In genomic region chr2:108910541-108911396, GRCh38 we compare ENCODE assay signal across 22 cellular contexts.
A peak's percentile ranks its signal among the peaks of the same experiment; 100 is the strongest.
DNase-seq lines count a peak whose midpoint lies in the region; ATAC-seq and TF ChIP-seq lines count a peak whose summit lies in the region.
"Had no signal": no experiment of that assay in that cellular context is flagged by ENCODE, and none has a peak within 500 bp of the region (broad histone marks: within the 10 kb centered on the region; RNA-seq: fewer than 3 reads in every experiment).

No MANE protein-coding gene starts in this region.

- POLR2A ChIA-PET in activated CD4-positive, alpha-beta memory T cell treated with anti-CD3 and anti-CD28 coated beads, Interleukin-2, amount 10 ng/mL, durations not matched to agents 7 days and 5 days (lab: Charles Lee) = no interaction called here
- POLR2A ChIA-PET in activated CD4-positive, alpha-beta memory T cell treated with anti-CD3 and anti-CD28 coated beads for 36 hours (lab: Charles Lee) = no interaction called here
- POLR2A ChIA-PET in IMR-90 (lab: Charles Lee; ENCODE audit: unreplicated experiment) = no interaction called here

- no peak for ATAC-seq in IMR-90 (ENCODE audit: low read depth)
- ATAC-seq in gastroesophageal sphincter = no peak
- ATAC-seq: activated naive CD8-positive, alpha-beta T cell treated with anti-CD3 and anti-CD28 coated beads, Interleukin-2, amount 50 U/mL, for 24 hours; CD8-positive, alpha-beta T cell had no signal

- H3K9me3 ChIP-seq in IMR-90 (ENCODE audit: control insufficient read depth, insufficient read depth, low read length) (no peaks in the 10 kb centered on the region), right atrium auricular region (no peaks in the 10 kb centered on the region), stomach (no peaks in the 10 kb centered on the region), gastroesophageal sphincter (no peaks in the 10 kb centered on the region)
- H3K9me3 ChIP-seq: upper lobe of left lung had no signal

- no peak overlapping the region for H2AK5ac ChIP-seq in IMR-90 (ENCODE audit: low read depth, low read length)

- no peak overlapping the region for H2BK20ac ChIP-seq in IMR-90 (ENCODE audit: low read depth, low read length)

- no peak overlapping the region for H3K27ac ChIP-seq in IMR-90 (ENCODE audit: insufficient read depth, low read length)
- no peak overlapping the region for H3K27ac ChIP-seq in right atrium auricular region
- no peak overlapping the region for H3K27ac ChIP-seq in stomach
- H3K27ac ChIP-seq in gastroesophageal sphincter = no peak overlapping the region
- H3K27ac ChIP-seq: hepatocyte, upper lobe of left lung had no signal

- no peak overlapping the region for H3K4me2 ChIP-seq in IMR-90 (ENCODE audit: low read depth, low read length)
- H3K4me2 ChIP-seq: hepatocyte had no signal

- no peaks in the 10 kb centered on the region for H3K4me1 Mint-ChIP-seq in activated CD4-positive, alpha-beta memory T cell treated with anti-CD3 and anti-CD28 coated beads, Interleukin-2, amount 10 ng/mL, durations not matched to agents 7 days and 5 days
- no peaks in the 10 kb centered on the region for H3K4me1 Mint-ChIP-seq in activated CD4-positive, alpha-beta memory T cell treated with anti-CD3 and anti-CD28 coated beads for 36 hours (ENCODE audit: low read depth)
- H3K4me1 Mint-ChIP-seq: activated naive CD8-positive, alpha-beta T cell treated with anti-CD3 and anti-CD28 coated beads, Interleukin-2, amount 50 U/mL, for 24 hours had no signal

- TF ChIP-seq EP300 in stomach (IDR thresholded peaks at IDR 0.05) = no peak
- no peak for TF ChIP-seq EP300 in gastroesophageal sphincter (IDR thresholded peaks at IDR 0.05)

- no peak overlapping the region for H3K23ac ChIP-seq in IMR-90 (ENCODE audit: low read depth, low read length)

- no peaks in the 10 kb centered on the region for H3K9me3 Mint-ChIP-seq in activated CD4-positive, alpha-beta memory T cell treated with anti-CD3 and anti-CD28 coated beads, Interleukin-2, amount 10 ng/mL, durations not matched to agents 7 days and 5 days
- H3K9me3 Mint-ChIP-seq in activated CD4-positive, alpha-beta memory T cell treated with anti-CD3 and anti-CD28 coated beads for 36 hours = no peaks in the 10 kb centered on the region
- H3K9me3 Mint-ChIP-seq: activated CD4-positive, alpha-beta T cell treated with anti-CD3 and anti-CD28 coated beads, Interleukin-2, amount 10 ng/mL, durations not matched to agents 24 days and 14 days; activated naive CD8-positive, alpha-beta T cell treated with anti-CD3 and anti-CD28 coated beads, Interleukin-2, amount 50 U/mL, for 24 hours; CD8-positive, alpha-beta T cell; HFFc6 had no signal

- no peak overlapping the region for H2BK120ac ChIP-seq in IMR-90 (ENCODE audit: low read depth, low read length)

- H3K4me3 Mint-ChIP-seq in activated CD4-positive, alpha-beta memory T cell treated with anti-CD3 and anti-CD28 coated beads, Interleukin-2, amount 10 ng/mL, durations not matched to agents 7 days and 5 days = no peak overlapping the region
- H3K4me3 Mint-ChIP-seq in activated CD4-positive, alpha-beta memory T cell treated with anti-CD3 and anti-CD28 coated beads for 36 hours = no peak overlapping the region
- H3K4me3 Mint-ChIP-seq: activated CD4-positive, alpha-beta T cell treated with anti-CD3 and anti-CD28 coated beads, Interleukin-2, amount 10 ng/mL, durations not matched to agents 24 days and 14 days; activated naive CD8-positive, alpha-beta T cell treated with anti-CD3 and anti-CD28 coated beads, Interleukin-2, amount 50 U/mL, for 24 hours; CD8-positive, alpha-beta T cell; HFFc6 had no signal

- no peak overlapping the region for H2BK5ac ChIP-seq in IMR-90 (ENCODE audit: low read depth, low read length, poor library complexity, severe bottlenecking)

- no peak overlapping the region for H4K5ac ChIP-seq in IMR-90 (ENCODE audit: low read depth, low read length)

- CTCF ChIA-PET in activated CD4-positive, alpha-beta memory T cell treated with anti-CD3 and anti-CD28 coated beads, Interleukin-2, amount 10 ng/mL, durations not matched to agents 7 days and 5 days (lab: Charles Lee) = no interaction called here
- CTCF ChIA-PET in activated CD4-positive, alpha-beta memory T cell treated with anti-CD3 and anti-CD28 coated beads for 36 hours (lab: Charles Lee) = no interaction called here
- CTCF ChIA-PET in IMR-90 (lab: Yijun Ruan, JAX) = no interaction called here

- no peak overlapping the region for H3K14ac ChIP-seq in IMR-90 (replicated peaks; ENCODE audit: low read depth, low read length)

- no peak overlapping the region for H3K27ac Mint-ChIP-seq in activated CD4-positive, alpha-beta memory T cell treated with anti-CD3 and anti-CD28 coated beads, Interleukin-2, amount 10 ng/mL, durations not matched to agents 7 days and 5 days
- H3K27ac Mint-ChIP-seq in activated CD4-positive, alpha-beta memory T cell treated with anti-CD3 and anti-CD28 coated beads for 36 hours = no peak overlapping the region
- H3K27ac Mint-ChIP-seq: activated CD4-positive, alpha-beta T cell treated with anti-CD3 and anti-CD28 coated beads, Interleukin-2, amount 10 ng/mL, durations not matched to agents 24 days and 14 days; activated naive CD8-positive, alpha-beta T cell treated with anti-CD3 and anti-CD28 coated beads, Interleukin-2, amount 50 U/mL, for 24 hours; CD8-positive, alpha-beta T cell; HFFc6; progenitor cell of endocrine pancreas had no signal

- no peak overlapping the region for H2BK15ac ChIP-seq in IMR-90 (ENCODE audit: low read depth, low read length)

- no peak for TF ChIP-seq CTCF in IMR-90 (conservative IDR thresholded peaks at IDR 0.05; ENCODE audit: low read depth, low read length)
- TF ChIP-seq CTCF in right atrium auricular region (IDR thresholded peaks at IDR 0.05) = no peak
- no peak for TF ChIP-seq CTCF in stomach (IDR thresholded peaks at IDR 0.05)
- TF ChIP-seq CTCF in gastroesophageal sphincter (IDR thresholded peaks at IDR 0.05) = no peak

- WGBS in IMR-90 (ENCODE audit: extremely low coverage in 2 of 2, insufficient read length in 1 of 2), 2 experiments = 47% methylated on average over 3 of the region's 20 CpGs; no CpG with 5 or more reads in 1 of the 2 experiments
- WGBS in stomach, 5 donors = 83 to 90% (median 87%) methylated on average over 19 to 20 of the region's 20 CpGs
- WGBS in gastroesophageal sphincter (ENCODE audit: low coverage in 1 of 2), 2 donors = 69 to 100% methylated on average over 3 to 4 of the region's 20 CpGs

- H3K27me3 ChIP-seq in IMR-90 (ENCODE audit: control insufficient read depth, insufficient read depth, low read length) = peaks cover 44% of the 10 kb centered on the region
- no peaks in the 10 kb centered on the region for H3K27me3 ChIP-seq in right atrium auricular region
- no peaks in the 10 kb centered on the region for H3K27me3 ChIP-seq in stomach
- H3K27me3 ChIP-seq in gastroesophageal sphincter = no peaks in the 10 kb centered on the region
- H3K27me3 ChIP-seq: hepatocyte, upper lobe of left lung had no signal

- H3K36me3 ChIP-seq in IMR-90 (ENCODE audit: control insufficient read depth, insufficient read depth, low read length) = no peaks in the 10 kb centered on the region
- H3K36me3 ChIP-seq in right atrium auricular region = no peaks in the 10 kb centered on the region
- no peaks in the 10 kb centered on the region for H3K36me3 ChIP-seq in stomach
- no peaks in the 10 kb centered on the region for H3K36me3 ChIP-seq in gastroesophageal sphincter
- H3K36me3 ChIP-seq: upper lobe of left lung had no signal

- in situ Hi-C loops in IMR-90 (cut with MboI; ENCODE audit: low sequenced_read_pairs) = no loop called here

- intact Hi-C loops in activated CD4-positive, alpha-beta memory T cell treated with anti-CD3 and anti-CD28 coated beads for 36 hours (cut with micrococcal nuclease) = no loop called here
- intact Hi-C loops in IMR-90 (cut with micrococcal nuclease) (no loop called here), stomach (cut with DNase I; ENCODE audit: low total_unique reads) (no loop called here)

- H3K36me3 Mint-ChIP-seq in activated CD4-positive, alpha-beta memory T cell treated with anti-CD3 and anti-CD28 coated beads, Interleukin-2, amount 10 ng/mL, durations not matched to agents 7 days and 5 days (ENCODE audit: low read depth) = no peaks in the 10 kb centered on the region
- no peaks in the 10 kb centered on the region for H3K36me3 Mint-ChIP-seq in activated CD4-positive, alpha-beta memory T cell treated with anti-CD3 and anti-CD28 coated beads for 36 hours

- DNase-seq in activated CD4-positive, alpha-beta memory T cell treated with anti-CD3 and anti-CD28 coated beads, Interleukin-2, amount 10 ng/mL, durations not matched to agents 7 days and 5 days = peak; percentile 5
- no peak for DNase-seq in activated CD4-positive, alpha-beta memory T cell treated with anti-CD3 and anti-CD28 coated beads for 36 hours
- no peak for DNase-seq in IMR-90
- peak; percentile 48 for DNase-seq in right atrium auricular region (ENCODE audit: low spot score)
- peak; percentile 21 for DNase-seq in stomach
- DNase-seq in NCI-H748 (lab: John Stamatoyannopoulos, UW; ENCODE audit: unreplicated experiment) = no peak
- no peak for DNase-seq in T-helper 9 cell
- DNase-seq: activated CD4-positive, alpha-beta T cell treated with anti-CD3 and anti-CD28 coated beads, Interleukin-2, amount 10 ng/mL, durations not matched to agents 24 days and 14 days; activated gamma-delta T cell treated with Interleukin-2 at 50 U/mL for 16 hours; activated naive CD8-positive, alpha-beta T cell treated with anti-CD3 and anti-CD28 coated beads, Interleukin-2, amount 50 U/mL, for 24 hours; GDM1; HFFc6; MM.1S; NCI-H1417; NCI-H446; OCI-M1; SIG-M5; upper lobe of left lung had no signal

- no peak overlapping the region for H3K9ac ChIP-seq in IMR-90 (ENCODE audit: low read depth, low read length)

- no peak overlapping the region for H4K91ac ChIP-seq in IMR-90 (ENCODE audit: insufficient read depth, low read depth, low read length)

- no peak overlapping the region for H2AK9ac ChIP-seq in IMR-90 (replicated peaks; ENCODE audit: low read depth, low read length, poor library complexity)

- H3K79me1 ChIP-seq in IMR-90 (ENCODE audit: low read depth in 1 of 2, low read length in 2 of 2) = no peaks in the 10 kb centered on the region

- H3K4ac ChIP-seq in IMR-90 (ENCODE audit: low read depth, low read length) = no peak overlapping the region

- peak overlapping the region; percentile 10 for H2AFZ ChIP-seq in IMR-90 (replicated peaks; ENCODE audit: low read length, poor library complexity)
- H2AFZ ChIP-seq: hepatocyte had no signal

- no peaks in the 10 kb centered on the region for H4K20me1 ChIP-seq in IMR-90 (ENCODE audit: insufficient read depth, low read length)

- H3K18ac ChIP-seq in IMR-90 (ENCODE audit: low read depth, low read length) = no peak overlapping the region

- dilution Hi-C loops in IMR-90 (cut with HindIII; ENCODE audit: low sequenced_read_pairs, unreplicated experiment) = no loop called here

- H3K4me1 ChIP-seq in IMR-90 (ENCODE audit: control insufficient read depth, insufficient read depth, low read length) (no peaks in the 10 kb centered on the region), right atrium auricular region (no peaks in the 10 kb centered on the region), stomach (peaks cover 0 to 2% (median 0%) of the 10 kb centered on the region in 4 donors), gastroesophageal sphincter (peaks cover 0 to 3% (median 0%) of the 10 kb centered on the region in 3 donors)
- H3K4me1 ChIP-seq: upper lobe of left lung had no signal

- no peak for TF ChIP-seq RAD21 in IMR-90 (IDR thresholded peaks at IDR 0.05; ENCODE audit: low read length)

- no peaks in the 10 kb centered on the region for H3K9me1 ChIP-seq in IMR-90 (ENCODE audit: insufficient read depth, low read length)

- H3K27me3 Mint-ChIP-seq in activated CD4-positive, alpha-beta memory T cell treated with anti-CD3 and anti-CD28 coated beads, Interleukin-2, amount 10 ng/mL, durations not matched to agents 7 days and 5 days = no peaks in the 10 kb centered on the region
- no peaks in the 10 kb centered on the region for H3K27me3 Mint-ChIP-seq in activated CD4-positive, alpha-beta memory T cell treated with anti-CD3 and anti-CD28 coated beads for 36 hours
- H3K27me3 Mint-ChIP-seq: activated CD4-positive, alpha-beta T cell treated with anti-CD3 and anti-CD28 coated beads, Interleukin-2, amount 10 ng/mL, durations not matched to agents 24 days and 14 days; activated naive CD8-positive, alpha-beta T cell treated with anti-CD3 and anti-CD28 coated beads, Interleukin-2, amount 50 U/mL, for 24 hours; progenitor cell of endocrine pancreas had no signal

- H4K8ac ChIP-seq in IMR-90 (ENCODE audit: low read depth in 2 of 2, low read length in 2 of 2) = no peak overlapping the region

- TF ChIP-seq POLR2A in IMR-90 (IDR thresholded peaks at IDR 0.05; ENCODE audit: low read depth, low read length) (no peak), stomach (IDR thresholded peaks at IDR 0.05) (no peak), gastroesophageal sphincter (IDR thresholded peaks at IDR 0.05) (no peak)

- no peak overlapping the region for H3K56ac ChIP-seq in IMR-90 (ENCODE audit: extremely low read depth, insufficient read depth, low read length)

- no peak overlapping the region for H3K4me3 ChIP-seq in IMR-90 (ENCODE audit: insufficient read depth, low read depth, low read length)
- no peak overlapping the region for H3K4me3 ChIP-seq in right atrium auricular region
- H3K4me3 ChIP-seq in stomach = no peak overlapping the region
- no peak overlapping the region for H3K4me3 ChIP-seq in gastroesophageal sphincter
- H3K4me3 ChIP-seq: hepatocyte, upper lobe of left lung had no signal

- no TSS peak for BruUV-seq in IMR-90 (replicated peaks; lab: Mats Ljungman, UMichigan)

Comparison
In these comparisons a context has a peak if more than half of its experiments do, and no peak if none do; other contexts are left out.
1. DNase-seq: peak in activated CD4-positive, alpha-beta memory T cell treated with anti-CD3 and anti-CD28 coated beads, Interleukin-2, amount 10 ng/mL, durations not matched to agents 7 days and 5 days (single experiment), right atrium auricular region (single experiment) and stomach (single experiment); none in activated CD4-positive, alpha-beta memory T cell treated with anti-CD3 and anti-CD28 coated beads for 36 hours (single experiment), IMR-90 (single experiment), NCI-H748 (single experiment) and T-helper 9 cell (single experiment).